In the genomic region with DNA sequence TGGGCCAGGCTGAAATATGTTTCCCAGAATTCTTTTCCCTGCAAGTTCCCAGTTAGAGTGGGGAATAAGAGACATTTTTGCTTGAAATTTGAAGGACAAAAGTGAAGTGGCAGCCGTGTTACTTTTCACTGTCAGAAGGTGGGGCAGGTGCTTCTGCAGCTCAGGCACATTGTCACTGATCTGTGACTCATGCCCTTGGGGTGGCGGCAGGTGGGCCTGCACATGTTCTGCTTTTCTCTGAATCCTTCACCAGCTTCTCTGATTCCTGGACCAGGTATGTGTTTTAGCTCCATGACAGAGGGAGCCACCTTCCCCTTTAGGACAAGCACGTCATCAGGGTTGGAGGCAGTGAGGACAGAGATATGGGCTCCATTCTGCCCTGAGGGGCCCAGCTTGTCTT, we compare ENCODE assay signal across 23 cellular contexts.
"Had no signal": no experiment of that assay in that cellular context is flagged by ENCODE, and none has a peak within 500 bp of the region (broad histone marks: within the 10 kb centered on the region; RNA-seq: fewer than 3 reads in every experiment).

No MANE protein-coding gene starts in this region.

- H3K4me1 ChIP-seq: SJCRH30 had no signal

- H3K9me3 ChIP-seq: MG63, SJCRH30 had no signal

- H3K27ac ChIP-seq: RWPE1, SJCRH30 had no signal

- DNase-seq: IMR-90; Karpas-422; KG1; MG63; NCI-H1092 treated with DMSO at 0.1 percent for 48 hours; NCI-H146; NCI-H1694 treated with DMSO at 0.1 percent for 48 hours; NCI-H1930; NCI-H2081; NCI-H2107; NCI-H2171 treated with DMSO at 0.1 percent for 48 hours; NCI-H446; NCI-H510A; NCI-H524 treated with DMSO at 0.1 percent for 48 hours; NCI-H69; NCI-H774; NK-92 treated with Interleukin-12 subunit alpha and Interleukin-12 subunit beta, amount 100 ng/mL, for 24 hours; PC-3; SHP77; SJCRH30 had no signal

- H3K27me3 ChIP-seq: SJCRH30 had no signal

- ATAC-seq: Panc1, PC-3, SK-N-SH treated with all-trans-retinoic acid at 6 μM for 48 hours had no signal

- H3K36me3 ChIP-seq: MG63, SJCRH30 had no signal

- H3K4me3 ChIP-seq: MG63, SJCRH30 had no signal
